ENCODE assay signal across 15 cellular contexts in genomic region chr11:124896821-124897391, GRCh38. TPM values are rescaled to one million over a fixed set of nuclear protein-coding genes. Genes with fewer than 3 reads are reported as not detected.
DNase-seq lines count a peak whose midpoint lies in the region; ATAC-seq and TF ChIP-seq lines count a peak whose summit lies in the region.
"Had no signal": no experiment of that assay in that cellular context is flagged by ENCODE, and none has a peak within 500 bp of the region (broad histone marks: within the 10 kb centered on the region; RNA-seq: fewer than 3 reads in every experiment).

No MANE protein-coding gene starts in this region.

- H3K36me3 ChIP-seq in gastrocnemius medialis: no peaks in the 10 kb centered on the region

- ATAC-seq in gastrocnemius medialis: peak in 1 of 2 donors; percentile 13
- no peak for ATAC-seq in GM18867 (IDR thresholded peaks at IDR 0.05; ENCODE audit: unreplicated experiment)

- DNase-seq in D341Med (ENCODE audit: low spot score) (peak; percentile 15), caudate nucleus (lab: John Stamatoyannopoulos, UW) (no peak), islet precursor cell (peak; percentile 25), gastrocnemius medialis (peak in 1 of 2 donors; percentile 48), iPS-NIHi11 (ENCODE audit: low spot score) (no peak), NK-92 (lab: John Stamatoyannopoulos, UW; ENCODE audit: unreplicated experiment) (no peak), SIG-M5 (lab: John Stamatoyannopoulos, UW) (no peak)
- DNase-seq: activated CD4-positive, alpha-beta T cell treated with anti-CD3 and anti-CD28 coated beads for 48 hours; erythroblast; NCI-H345 had no signal

- no peak for TF ChIP-seq CTCF in gastrocnemius medialis (IDR thresholded peaks at IDR 0.05 in 4 of 5, conservative IDR thresholded peaks at IDR 0.05 in 1 of 5)

- in situ Hi-C loops in gastrocnemius medialis (cut with MboI; ENCODE audit: low sequenced_read_pairs in 4 of 4): no loop called here

- H3K27me3 ChIP-seq in gastrocnemius medialis: no peaks in the 10 kb centered on the region

- H3K27ac ChIP-seq in caudate nucleus (ENCODE audit: low read depth, low read length) (peak overlapping the region; percentile 85), gastrocnemius medialis (peak overlapping the region; percentile 55 to 80 (median 73))
- H3K27ac ChIP-seq: KMS-11, SK-N-MC had no signal

- H3K4me3 ChIP-seq in gastrocnemius medialis: peak overlapping the region; percentile 38 to 56 (median 42)
- H3K4me3 ChIP-seq: SK-N-MC had no signal

- TF ChIP-seq POLR2A in gastrocnemius medialis (IDR thresholded peaks at IDR 0.05): no peak

- intact Hi-C loops in gastrocnemius medialis (cut with DNase I; ENCODE audit: low total_unique reads): loop anchor here (2.0 kb wide), 1 partner anchor 24 kb away; no protein-coding TSS in a partner anchor

- H3K4me1 ChIP-seq in gastrocnemius medialis: peaks cover 4 to 22% of the 10 kb centered on the region in 2 donors

- no peaks in the 10 kb centered on the region for H3K9me3 ChIP-seq in gastrocnemius medialis

RNA-seq across cellular contexts. Expression of gene ROBO4, which starts 0.8 kb away (rescaled TPM):
- 10 to 100 TPM in 3 of 4 donors, 1 to 10 TPM in 1; 7.6 to 18.7 (median 14.7) TPM for total RNA-seq in gastrocnemius medialis
- total RNA-seq: B cell had no signal

RNA-seq across cellular contexts. Expression of gene HEPN1, which starts 22.1 kb away (rescaled TPM):
- not detected for total RNA-seq in gastrocnemius medialis
- total RNA-seq: B cell, left lobe of liver had no signal

RNA-seq across cellular contexts. Expression of gene ROBO3, which starts 31.7 kb away (rescaled TPM):
- 1 to 10 TPM in 2 of 4 donors, under 1 TPM in 2; 0.35 to 3.7 (median 1.3) TPM for total RNA-seq in gastrocnemius medialis

RNA-seq across cellular contexts. Expression of gene HEPACAM, which starts 38.9 kb away (rescaled TPM):
- total RNA-seq in gastrocnemius medialis: under 1 TPM in 2 of 4 donors, not detected in 2; 0.40 to 0.70 TPM
- total RNA-seq: B cell had no signal

RNA-seq across cellular contexts. Expression of gene CCDC15, which starts 57.1 kb away (rescaled TPM):
- total RNA-seq in gastrocnemius medialis: under 1 TPM in 2 of 4 donors, not detected in 2; 0.10 to 0.16 TPM

Comparison
In these comparisons a context has a peak if more than half of its experiments do, and no peak if none do; other contexts are left out.
1. DNase-seq: peak in D341Med (single experiment) and islet precursor cell (single experiment); none in caudate nucleus (0 of 61), iPS-NIHi11 (single experiment), NK-92 (single experiment) and SIG-M5 (single experiment).